Comparison of ENCODE assay signal across 12 cellular contexts in genomic region chr1:113860891-113861290, GRCh38. TPM values are rescaled to one million over a fixed set of nuclear protein-coding genes. Genes with fewer than 3 reads are reported as not detected.
A peak's percentile ranks its signal among the peaks of the same experiment; 100 is the strongest.
DNase-seq lines count a peak whose midpoint lies in the region; ATAC-seq and TF ChIP-seq lines count a peak whose summit lies in the region.
"Had no signal": no experiment of that assay in that cellular context is flagged by ENCODE, and none has a peak within 500 bp of the region (broad histone marks: within the 10 kb centered on the region; RNA-seq: fewer than 3 reads in every experiment).

No MANE protein-coding gene starts in this region.

- H3K9me3 Mint-ChIP-seq in activated naive CD8-positive, alpha-beta T cell treated with anti-CD3 and anti-CD28 coated beads, Interleukin-2, amount 10 ng/mL, durations not matched to agents 7 days and 5 days, result no peaks in the 10 kb centered on the region

- no peak for ATAC-seq in activated naive CD8-positive, alpha-beta T cell treated with anti-CD3 and anti-CD28 coated beads, Interleukin-2, amount 10 ng/mL, durations not matched to agents 7 days and 5 days (ENCODE audit: low read depth)
- ATAC-seq in GM18511 (IDR thresholded peaks at IDR 0.05; ENCODE audit: unreplicated experiment), result no peak
- no peak for ATAC-seq in GM21423 (IDR thresholded peaks at IDR 0.05; ENCODE audit: unreplicated experiment)
- ATAC-seq: left lobe of liver had no signal

- peaks cover 49% of the 10 kb centered on the region for H3K36me3 Mint-ChIP-seq in activated naive CD8-positive, alpha-beta T cell treated with anti-CD3 and anti-CD28 coated beads, Interleukin-2, amount 10 ng/mL, durations not matched to agents 7 days and 5 days

- H3K4me3 Mint-ChIP-seq in activated naive CD8-positive, alpha-beta T cell treated with anti-CD3 and anti-CD28 coated beads, Interleukin-2, amount 10 ng/mL, durations not matched to agents 7 days and 5 days, result no peak overlapping the region

- H3K4me3 ChIP-seq in AG10803 (ENCODE audit: low read length), result no peak overlapping the region

- peak overlapping the region; percentile 6 for H3K27ac Mint-ChIP-seq in activated naive CD8-positive, alpha-beta T cell treated with anti-CD3 and anti-CD28 coated beads, Interleukin-2, amount 10 ng/mL, durations not matched to agents 7 days and 5 days

- no peak for TF ChIP-seq CTCF in AG10803 (conservative IDR thresholded peaks at IDR 0.05; ENCODE audit: low read length)

- H3K27me3 Mint-ChIP-seq in activated naive CD8-positive, alpha-beta T cell treated with anti-CD3 and anti-CD28 coated beads, Interleukin-2, amount 10 ng/mL, durations not matched to agents 7 days and 5 days, result no peaks in the 10 kb centered on the region

- POLR2A ChIA-PET in activated naive CD8-positive, alpha-beta T cell treated with anti-CD3 and anti-CD28 coated beads, Interleukin-2, amount 10 ng/mL, durations not matched to agents 7 days and 5 days (lab: Charles Lee), result interaction anchor here (1.4 to 1.7 kb wide), 2 partner anchors 12 to 70 kb away, joined by 4 to 8 read pairs; no protein-coding TSS in a partner anchor

- peaks cover 41% of the 10 kb centered on the region for H3K4me1 Mint-ChIP-seq in activated naive CD8-positive, alpha-beta T cell treated with anti-CD3 and anti-CD28 coated beads, Interleukin-2, amount 10 ng/mL, durations not matched to agents 7 days and 5 days

- DNase-seq in AG10803 (ENCODE audit: low read depth), result peak; percentile 77
- DNase-seq in HS-27A (ENCODE audit: low read depth), result peak; percentile 58
- DNase-seq in activated naive CD8-positive, alpha-beta T cell treated with anti-CD3 and anti-CD28 coated beads, Interleukin-2, amount 10 ng/mL, durations not matched to agents 7 days and 5 days, result no peak
- peak; percentile 89 for DNase-seq in iris pigment epithelial cell (ENCODE audit: low read depth)
- DNase-seq in NCI-H748 (lab: John Stamatoyannopoulos, UW; ENCODE audit: unreplicated experiment), result no peak
- no peak for DNase-seq in NK-92 treated with Interleukin-12 subunit alpha and Interleukin-12 subunit beta, amount 100 ng/mL, for 24 hours (lab: John Stamatoyannopoulos, UW)
- DNase-seq: NCI-H1694, T1000 had no signal

RNA-seq across cellular contexts. Expression of gene PTPN22, which starts 10.6 kb away (rescaled TPM):
- 10 to 100 TPM; 74.1 to 82.9 TPM for total RNA-seq in activated naive CD8-positive, alpha-beta T cell treated with anti-CD3 and anti-CD28 coated beads, Interleukin-2, amount 10 ng/mL, durations not matched to agents 7 days and 5 days
- total RNA-seq: chondrocyte had no signal

RNA-seq across cellular contexts. Expression of gene BCL2L15, which starts 26.5 kb away (rescaled TPM):
- 1 to 10 TPM; 1.1 to 2.9 TPM for total RNA-seq in activated naive CD8-positive, alpha-beta T cell treated with anti-CD3 and anti-CD28 coated beads, Interleukin-2, amount 10 ng/mL, durations not matched to agents 7 days and 5 days

RNA-seq across cellular contexts. Expression of gene AP4B1, which starts 43.7 kb away (rescaled TPM):
- total RNA-seq in activated naive CD8-positive, alpha-beta T cell treated with anti-CD3 and anti-CD28 coated beads, Interleukin-2, amount 10 ng/mL, durations not matched to agents 7 days and 5 days, result 10 to 100 TPM; 53.9 to 60.5 TPM

RNA-seq across cellular contexts. Expression of gene DCLRE1B, which starts 44.2 kb away (rescaled TPM):
- total RNA-seq in activated naive CD8-positive, alpha-beta T cell treated with anti-CD3 and anti-CD28 coated beads, Interleukin-2, amount 10 ng/mL, durations not matched to agents 7 days and 5 days, result 10 to 100 TPM; 13.4 to 14.3 TPM

RNA-seq across cellular contexts. Expression of gene RSBN1, which starts 48.6 kb away (rescaled TPM):
- total RNA-seq in activated naive CD8-positive, alpha-beta T cell treated with anti-CD3 and anti-CD28 coated beads, Interleukin-2, amount 10 ng/mL, durations not matched to agents 7 days and 5 days, result 10 to 100 TPM; 32.7 to 37.0 TPM

Comparison
In these comparisons a context has a peak if more than half of its experiments do, and no peak if none do; other contexts are left out.
1. DNase-seq: peak in AG10803 (single experiment), HS-27A (single experiment) and iris pigment epithelial cell (single experiment); none in activated naive CD8-positive, alpha-beta T cell treated with anti-CD3 and anti-CD28 coated beads, Interleukin-2, amount 10 ng/mL, durations not matched to agents 7 days and 5 days (single experiment), NCI-H748 (single experiment) and NK-92 treated with Interleukin-12 subunit alpha and Interleukin-12 subunit beta, amount 100 ng/mL, for 24 hours (single experiment).